In the genomic region with DNA sequence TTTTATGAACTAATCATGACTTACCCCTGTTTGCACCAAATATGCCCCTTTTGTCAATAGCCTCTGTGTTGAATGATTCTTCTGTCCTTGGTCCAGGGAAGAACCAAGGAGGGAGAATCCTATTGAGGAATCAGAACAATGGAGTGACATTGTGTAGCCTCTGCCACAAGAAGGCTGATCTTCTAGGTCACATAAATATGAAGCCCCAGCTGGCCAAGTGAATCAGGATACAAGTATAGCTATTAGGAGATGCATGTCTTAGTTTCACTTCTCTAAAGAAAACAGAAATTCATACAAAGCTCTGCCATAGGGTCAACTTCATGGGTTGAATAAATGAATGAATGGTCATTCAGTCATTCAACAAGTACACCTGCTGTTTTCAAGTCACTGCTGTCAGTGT, we compare ENCODE assay signal across 15 cellular contexts.
A peak's percentile ranks its signal among the peaks of the same experiment; 100 is the strongest.
DNase-seq lines count a peak whose midpoint lies in the region; ATAC-seq and TF ChIP-seq lines count a peak whose summit lies in the region.
"Had no signal": no experiment of that assay in that cellular context is flagged by ENCODE, and none has a peak within 500 bp of the region (broad histone marks: within the 10 kb centered on the region; RNA-seq: fewer than 3 reads in every experiment).

No MANE protein-coding gene starts in this region.

- POLR2A ChIA-PET in IMR-90 (lab: Charles Lee; ENCODE audit: unreplicated experiment) (no interaction called here), OCI-LY7 (lab: Charles Lee) (interaction anchor here (0.6 kb wide), 1 partner anchor 19 kb away, joined by 3 read pairs; no protein-coding TSS in a partner anchor)

- H3K56ac ChIP-seq in IMR-90 (ENCODE audit: extremely low read depth, insufficient read depth, low read length): peak overlapping the region; percentile 80; the same call in 1 of the 2 replicates

- peak overlapping the region; percentile 99 for H3K18ac ChIP-seq in IMR-90 (ENCODE audit: low read depth, low read length)

- H3K79me2 ChIP-seq in OCI-LY7 (ENCODE audit: insufficient read depth, low read depth, low read length): no peaks in the 10 kb centered on the region

- H4K91ac ChIP-seq in IMR-90 (ENCODE audit: insufficient read depth, low read depth, low read length): peak overlapping the region; percentile 96

- intact Hi-C loops in IMR-90 (cut with micrococcal nuclease): no loop called here
- intact Hi-C loops in OCI-LY7 (cut with micrococcal nuclease; ENCODE audit: unreplicated experiment): no loop called here
- intact Hi-C loops in left ventricle myocardium superior (cut with micrococcal nuclease): no loop called here

- H3K4me1 ChIP-seq in IMR-90 (ENCODE audit: control insufficient read depth, insufficient read depth, low read length): peaks cover 16% of the 10 kb centered on the region
- H3K4me1 ChIP-seq in OCI-LY7 (ENCODE audit: insufficient read depth, low read length, poor library complexity, severe bottlenecking): peaks cover 8% of the 10 kb centered on the region
- peaks cover 4 to 38% of the 10 kb centered on the region in 2 donors for H3K4me1 ChIP-seq in thoracic aorta (ENCODE audit: control insufficient read depth in 1 of 2, low read depth in 2 of 2)
- H3K4me1 ChIP-seq: BE2C, HAP-1 had no signal

- TF ChIP-seq RAD21 in IMR-90 (IDR thresholded peaks at IDR 0.05; ENCODE audit: low read length): no peak

- H3K4ac ChIP-seq in IMR-90 (ENCODE audit: low read depth, low read length): peak overlapping the region; percentile 93

- peak overlapping the region; percentile 9; the same call in 1 of the 2 replicates for H3K9ac ChIP-seq in IMR-90 (ENCODE audit: low read depth, low read length)

- H2BK20ac ChIP-seq in IMR-90 (ENCODE audit: low read depth, low read length): peak overlapping the region; percentile 98

- H4K20me1 ChIP-seq in IMR-90 (ENCODE audit: insufficient read depth, low read length): no peaks in the 10 kb centered on the region
- H4K20me1 ChIP-seq in OCI-LY7 (ENCODE audit: insufficient read depth, low read length): no peaks in the 10 kb centered on the region

- H3K4me3 ChIP-seq in IMR-90 (ENCODE audit: insufficient read depth, low read depth, low read length) (no peak overlapping the region), OCI-LY7 (ENCODE audit: low read depth, low read length, poor library complexity, severe bottlenecking) (no peak overlapping the region), thoracic aorta (no peak overlapping the region)
- H3K4me3 ChIP-seq: HAP-1 had no signal

- no peaks in the 10 kb centered on the region for H3K9me2 ChIP-seq in OCI-LY7 (ENCODE audit: insufficient read depth, low read length)

- H3K27ac ChIP-seq in IMR-90 (ENCODE audit: insufficient read depth, low read length): peak overlapping the region; percentile 87; the same call in 1 of the 2 replicates
- no peak overlapping the region for H3K27ac ChIP-seq in OCI-LY7 (ENCODE audit: low read depth, low read length, poor library complexity, severe bottlenecking)
- H3K27ac ChIP-seq in thoracic aorta: peak overlapping the region; percentile 14 to 21

- BruUV-seq in IMR-90 (replicated peaks; lab: Mats Ljungman, UMichigan): no TSS peak
- no TSS peak for BruUV-seq in OCI-LY7 (replicated peaks; lab: Mats Ljungman, UMichigan)

- no peak overlapping the region for H2AK9ac ChIP-seq in IMR-90 (replicated peaks; ENCODE audit: low read depth, low read length, poor library complexity)

- H3K9me3 ChIP-seq in IMR-90 (ENCODE audit: control insufficient read depth, insufficient read depth, low read length): no peaks in the 10 kb centered on the region
- no peaks in the 10 kb centered on the region for H3K9me3 ChIP-seq in OCI-LY7 (ENCODE audit: low read length)
- H3K9me3 ChIP-seq in thoracic aorta: no peaks in the 10 kb centered on the region
- H3K9me3 ChIP-seq: BE2C, HAP-1 had no signal

- peak overlapping the region; percentile 40; the same call in 1 of the 2 replicates for H3K4me2 ChIP-seq in IMR-90 (ENCODE audit: low read depth, low read length)
- peak overlapping the region; percentile 17; the same call in 1 of the 2 replicates for H3K4me2 ChIP-seq in OCI-LY7 (ENCODE audit: low read length)

- no peak for TF ChIP-seq CTCF in IMR-90 (conservative IDR thresholded peaks at IDR 0.05; ENCODE audit: low read depth, low read length)
- TF ChIP-seq CTCF in OCI-LY7 (conservative IDR thresholded peaks at IDR 0.05; ENCODE audit: low read length): no peak
- TF ChIP-seq CTCF in thoracic aorta (IDR thresholded peaks at IDR 0.05): no peak

- no peaks in the 10 kb centered on the region for H3K27me3 ChIP-seq in IMR-90 (ENCODE audit: control insufficient read depth, insufficient read depth, low read length)
- no peaks in the 10 kb centered on the region for H3K27me3 ChIP-seq in thoracic aorta (replicated peaks; ENCODE audit: insufficient read depth)
- H3K27me3 ChIP-seq: BE2C had no signal

- H3K23ac ChIP-seq in IMR-90 (ENCODE audit: low read depth, low read length): peak overlapping the region; percentile 83

- peak overlapping the region; percentile 97 for H4K5ac ChIP-seq in IMR-90 (ENCODE audit: low read depth, low read length)

- peaks cover 8% of the 10 kb centered on the region; the same call in 1 of the 2 replicates for H3K36me3 ChIP-seq in IMR-90 (ENCODE audit: control insufficient read depth, insufficient read depth, low read length)
- H3K36me3 ChIP-seq in OCI-LY7 (ENCODE audit: insufficient read depth, low read length): no peaks in the 10 kb centered on the region
- H3K36me3 ChIP-seq in thoracic aorta: no peaks in the 10 kb centered on the region
- H3K36me3 ChIP-seq: BE2C, HAP-1 had no signal

- peaks cover 0 to 4% of the 10 kb centered on the region in 2 experiments; a peak in 1 of 4 replicates for H3K79me1 ChIP-seq in IMR-90 (ENCODE audit: low read depth in 1 of 2, low read length in 2 of 2)

- ATAC-seq in IMR-90 (ENCODE audit: low read depth) (no peak), thoracic aorta (ENCODE audit: insufficient number of reproducible peaks, low FRiP score, low read depth) (no peak), GM18909 (IDR thresholded peaks at IDR 0.05; ENCODE audit: poor library complexity, unreplicated experiment) (no peak), left ventricle myocardium superior (no peak)
- no peak for ATAC-seq in stimulated activated naive CD8-positive, alpha-beta T cell treated with anti-CD3 and anti-CD28 coated beads, Interleukin-15, Interleukin-2, amounts not matched to agents 100 U/mL and 50 U/mL, for 24 hours

- dilution Hi-C loops in IMR-90 (cut with HindIII; ENCODE audit: low sequenced_read_pairs, unreplicated experiment): no loop called here

- peaks cover 9% of the 10 kb centered on the region for H3K9me1 ChIP-seq in IMR-90 (ENCODE audit: insufficient read depth, low read length)

- H2AFZ ChIP-seq in IMR-90 (replicated peaks; ENCODE audit: low read length, poor library complexity): no peak overlapping the region
- H2AFZ ChIP-seq in OCI-LY7 (ENCODE audit: low read length): no peak overlapping the region

- H4K8ac ChIP-seq in IMR-90 (ENCODE audit: low read depth in 2 of 2, low read length in 2 of 2): peak overlapping the region; percentile 59 to 81

- in situ Hi-C loops in IMR-90 (cut with MboI; ENCODE audit: low sequenced_read_pairs): no loop called here

- peak overlapping the region; percentile 79; the same call in 1 of the 2 replicates for H2AK5ac ChIP-seq in IMR-90 (ENCODE audit: low read depth, low read length)

- H2BK5ac ChIP-seq in IMR-90 (ENCODE audit: low read depth, low read length, poor library complexity, severe bottlenecking): peak overlapping the region; percentile 92

- CTCF ChIA-PET in IMR-90 (lab: Yijun Ruan, JAX): interaction anchor here (0.6 to 1.6 kb wide), 4 partner anchors 12 to 1023 kb away, joined by 3 to 4 read pairs (median 3); no protein-coding TSS in a partner anchor
- CTCF ChIA-PET in OCI-LY7 (lab: Charles Lee; ENCODE audit: unreplicated experiment): no interaction called here

- H2BK15ac ChIP-seq in IMR-90 (ENCODE audit: low read depth, low read length): peak overlapping the region; percentile 59; the same call in 2 of the 3 replicates

- peak overlapping the region; percentile 94 for H3K14ac ChIP-seq in IMR-90 (replicated peaks; ENCODE audit: low read depth, low read length)

- TF ChIP-seq POLR2A in IMR-90 (IDR thresholded peaks at IDR 0.05; ENCODE audit: low read depth, low read length): no peak

- DNase-seq in IMR-90: no peak
- peak; percentile 42 for DNase-seq in OCI-LY7 (ENCODE audit: low spot score)
- DNase-seq in myocyte (ENCODE audit: low read depth): peak; percentile 44
- no peak for DNase-seq in thoracic aorta (ENCODE audit: low spot score)
- no peak for DNase-seq in stimulated activated naive CD8-positive, alpha-beta T cell treated with anti-CD3 and anti-CD28 coated beads, Interleukin-15, Interleukin-2, amounts not matched to agents 100 U/mL and 50 U/mL, for 24 hours
- no peak for DNase-seq in left ventricle myocardium superior
- DNase-seq: BE2C, DMS 273 treated with DMSO at 0.1 percent for 48 hours, NCI-H1092 treated with DMSO at 0.1 percent for 48 hours, NCI-H1694, NCI-H345, NCI-H69, SHP77 treated with DMSO at 0.1 percent for 48 hours had no signal

- peak overlapping the region; percentile 93 for H2BK120ac ChIP-seq in IMR-90 (ENCODE audit: low read depth, low read length)

TF ChIP-seq in IMR-90, 13 proteins besides CTCF, POLR2A, EP300 and RAD21:
- no peak for TF ChIP-seq BHLHE40 (IDR thresholded peaks at IDR 0.05; ENCODE audit: low read depth, low read length)
- no peak for TF ChIP-seq RFX5 (IDR thresholded peaks at IDR 0.05; ENCODE audit: low read depth, low read length)
- TF ChIP-seq MAFK (IDR thresholded peaks at IDR 0.05; ENCODE audit: low read depth, low read length): no peak
- TF ChIP-seq MAZ (IDR thresholded peaks at IDR 0.05; ENCODE audit: borderline replicate concordance, low read depth, low read length): no peak
TF ChIP-seq in IMR-90: peak in this region for 0.

Comparison
In these comparisons a context has a peak if more than half of its experiments do, and no peak if none do; other contexts are left out.
1. DNase-seq: peak in OCI-LY7 (single experiment) and myocyte (single experiment); none in IMR-90 (single experiment), thoracic aorta (single experiment), stimulated activated naive CD8-positive, alpha-beta T cell treated with anti-CD3 and anti-CD28 coated beads, Interleukin-15, Interleukin-2, amounts not matched to agents 100 U/mL and 50 U/mL, for 24 hours (single experiment) and left ventricle myocardium superior (single experiment).